8 cellular contexts compared by ENCODE assay signal in the genomic region with DNA sequence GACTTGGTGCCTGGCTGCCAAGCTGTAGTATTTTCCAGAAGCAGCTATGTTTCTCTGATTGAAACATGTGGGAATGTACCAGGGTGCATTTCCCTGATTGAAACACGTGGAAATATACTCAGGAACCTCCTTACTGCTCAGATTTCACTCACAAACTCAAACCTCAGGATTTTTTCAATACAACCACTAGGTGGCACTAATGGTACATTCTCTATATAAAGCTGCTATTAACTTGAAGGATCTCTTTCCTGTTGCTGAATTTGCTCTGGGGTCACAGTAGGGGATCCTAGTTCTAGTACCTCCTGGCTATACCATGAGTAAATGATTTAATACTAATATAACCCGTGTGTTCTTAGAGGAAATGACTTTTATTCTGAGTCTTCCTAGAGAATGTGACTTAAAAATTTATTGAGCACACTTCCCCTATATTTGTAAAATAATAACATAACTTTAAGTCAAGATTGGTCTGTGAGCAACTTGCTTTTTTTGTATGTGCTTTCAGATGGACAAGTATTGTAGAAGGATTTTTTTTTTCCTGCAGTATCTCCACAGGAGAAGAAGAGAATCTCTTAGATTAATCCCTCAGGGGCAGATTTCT.
DNase-seq lines count a peak whose midpoint lies in the region; ATAC-seq, FAIRE-seq and TF ChIP-seq lines count a peak whose summit lies in the region.

No MANE protein-coding gene starts in this region.

- no peak for TF ChIP-seq EP300 in GM12878 (IDR thresholded peaks at IDR 0.05; ENCODE audit: borderline replicate concordance in 1 of 2, control insufficient read depth in 1 of 2, low read depth in 2 of 2, low read length in 2 of 2)

- H3K9me3 ChIP-seq in GM12878 (replicated peaks; ENCODE audit: control insufficient read depth, insufficient read depth, low read length) (no peaks in the 10 kb centered on the region), kidney (ENCODE audit: control insufficient read depth in 1 of 2, low read length in 2 of 2) (no peaks in the 10 kb centered on the region)

- H2AFZ ChIP-seq in GM12878 (ENCODE audit: control insufficient read depth, low read depth, low read length): no peak overlapping the region

- intact Hi-C loops in Right ventricle myocardium inferior (cut with DNase I): loop anchor here (1.0 kb wide), 1 partner anchor 99 kb away; no protein-coding TSS in a partner anchor
- intact Hi-C loops in cardiac septum (cut with DNase I): loop anchor here (2.0 kb wide), 1 partner anchor 100 kb away; no protein-coding TSS in a partner anchor
- intact Hi-C loops in GM12878 (cut with micrococcal nuclease; ENCODE audit: unreplicated experiment): loop anchor here (1.0 to 10.0 kb wide), 4 partner anchors 101 to 918 kb away; no protein-coding TSS in a partner anchor
- intact Hi-C loops in kidney (cut with DNase I): no loop called here

- TF ChIP-seq CTCF in GM12878 (IDR thresholded peaks at IDR 0.05 in 2 of 3, conservative IDR thresholded peaks at IDR 0.05 in 1 of 3; ENCODE audit: control insufficient read depth in 2 of 3, extremely low read depth in 1 of 3, insufficient read depth in 1 of 3, low read depth in 3 of 3, low read length in 3 of 3) (peak; percentile 46 to 60 (median 52); a peak in 5 of 6 replicates), kidney (IDR thresholded peaks at IDR 0.05; ENCODE audit: borderline replicate concordance, extremely low read depth, insufficient read depth) (peak; percentile 46)

- no peak overlapping the region for H3K27ac ChIP-seq in GM12878 (ENCODE audit: control insufficient read depth, insufficient read depth)
- H3K27ac ChIP-seq in kidney (ENCODE audit: low read depth in 2 of 2, low read length in 2 of 2): no peak overlapping the region

- peak; percentile 76 for TF ChIP-seq RAD21 in GM12878 (IDR thresholded peaks at IDR 0.05; ENCODE audit: insufficient read depth, low read depth, low read length)

- SMC1A ChIA-PET in GM12878 (lab: Charles Lee; ENCODE audit: uncharacterized antibody, unreplicated experiment): interaction anchor here (0.8 to 0.9 kb wide), 2 partner anchors 27 to 88 kb away, joined by 3 to 4 read pairs; no protein-coding TSS in a partner anchor

- RAD21 ChIA-PET in GM12878 (lab: Charles Lee; ENCODE audit: unreplicated experiment): interaction anchor here (0.6 to 1.4 kb wide), 3 partner anchors 101 to 1881 kb away, joined by 3 to 4 read pairs (median 3); no protein-coding TSS in a partner anchor

- H3K9ac ChIP-seq in GM12878 (ENCODE audit: control insufficient read depth, insufficient read depth, low read length) (no peak overlapping the region), kidney (ENCODE audit: low read length in 2 of 2) (no peak overlapping the region)

- WGBS in GM12878 (ENCODE audit: insufficient coverage, insufficient replicate concordance, low lambda C conversion rate, missing lambda C conversion rate): 0% methylated on average over 2 of the region's 2 CpGs

- H4K20me1 ChIP-seq in GM12878 (ENCODE audit: control insufficient read depth, insufficient read depth): no peaks in the 10 kb centered on the region

- no peak overlapping the region for H3K4me2 ChIP-seq in GM12878 (ENCODE audit: control insufficient read depth, insufficient read depth)

- CTCF ChIA-PET in GM12878 (lab: Yijun Ruan, JAX): interaction anchor here (0.6 to 2.0 kb wide), 10 partner anchors 9 to 1519 kb away, joined by 3 to 13 read pairs (median 4); no protein-coding TSS in a partner anchor

- H3K27me3 ChIP-seq in GM12878 (replicated peaks in 1 of 2; ENCODE audit: control insufficient read depth in 2 of 2, insufficient read depth in 2 of 2, low read length in 1 of 2): no peaks in the 10 kb centered on the region

- FAIRE-seq in GM12878 (lab: Jason Lieb, UNC) (no peak), kidney (lab: Jason Lieb, UNC) (no peak)

- ATAC-seq in Right ventricle myocardium inferior (peak; percentile 39), HG03175 (IDR thresholded peaks at IDR 0.05; ENCODE audit: unreplicated experiment) (peak; percentile 78), GM12878 (peak; percentile 77), GM21423 (IDR thresholded peaks at IDR 0.05; ENCODE audit: unreplicated experiment) (no peak)

- no peak overlapping the region for H3K4me3 ChIP-seq in GM12878
- H3K4me3 ChIP-seq in kidney (ENCODE audit: low read length in 2 of 2): no peak overlapping the region

- DNase-seq in Right ventricle myocardium inferior (ENCODE audit: missing footprints) (no peak), cardiac septum (ENCODE audit: low spot score) (no peak), NCI-H226 (peak; percentile 40), GM12878 (ENCODE audit: low read depth, low spot score) (peak; percentile 4), kidney (no peak), T-helper 9 cell (no peak)

- H3K36me3 ChIP-seq in GM12878 (ENCODE audit: control insufficient read depth in 2 of 2, insufficient read depth in 2 of 2, low read length in 1 of 2): no peaks in the 10 kb centered on the region
- no peaks in the 10 kb centered on the region for H3K36me3 ChIP-seq in kidney (ENCODE audit: control insufficient read depth in 1 of 2, insufficient read depth in 2 of 2, low read length in 2 of 2)

- no peak for TF ChIP-seq POLR2A in GM12878 (IDR thresholded peaks at IDR 0.05; ENCODE audit: low read depth, low read length)

- in situ Hi-C loops in GM12878 (cut with MboI): loop anchor here (5.0 to 25.0 kb wide), 2 partner anchors 101 to 911 kb away; no protein-coding TSS in a partner anchor

- H3K79me2 ChIP-seq in GM12878 (ENCODE audit: control insufficient read depth, insufficient read depth, low read length): no peaks in the 10 kb centered on the region

- H3K4me1 ChIP-seq in GM12878 (ENCODE audit: control insufficient read depth, insufficient read depth, low read length) (no peaks in the 10 kb centered on the region), kidney (ENCODE audit: control insufficient read depth in 1 of 2, insufficient read depth in 1 of 2, low read depth in 1 of 2, low read length in 2 of 2) (no peaks in the 10 kb centered on the region)

- no TSS peak for BruUV-seq in GM12878 (replicated peaks; lab: Mats Ljungman, UMichigan)

- POLR2A ChIA-PET in GM12878 (lab: Charles Lee): no interaction called here

TF ChIP-seq in GM12878, 131 proteins besides CTCF, POLR2A, EP300 and RAD21 (continues in another document):
- TF ChIP-seq, protein P1, sequence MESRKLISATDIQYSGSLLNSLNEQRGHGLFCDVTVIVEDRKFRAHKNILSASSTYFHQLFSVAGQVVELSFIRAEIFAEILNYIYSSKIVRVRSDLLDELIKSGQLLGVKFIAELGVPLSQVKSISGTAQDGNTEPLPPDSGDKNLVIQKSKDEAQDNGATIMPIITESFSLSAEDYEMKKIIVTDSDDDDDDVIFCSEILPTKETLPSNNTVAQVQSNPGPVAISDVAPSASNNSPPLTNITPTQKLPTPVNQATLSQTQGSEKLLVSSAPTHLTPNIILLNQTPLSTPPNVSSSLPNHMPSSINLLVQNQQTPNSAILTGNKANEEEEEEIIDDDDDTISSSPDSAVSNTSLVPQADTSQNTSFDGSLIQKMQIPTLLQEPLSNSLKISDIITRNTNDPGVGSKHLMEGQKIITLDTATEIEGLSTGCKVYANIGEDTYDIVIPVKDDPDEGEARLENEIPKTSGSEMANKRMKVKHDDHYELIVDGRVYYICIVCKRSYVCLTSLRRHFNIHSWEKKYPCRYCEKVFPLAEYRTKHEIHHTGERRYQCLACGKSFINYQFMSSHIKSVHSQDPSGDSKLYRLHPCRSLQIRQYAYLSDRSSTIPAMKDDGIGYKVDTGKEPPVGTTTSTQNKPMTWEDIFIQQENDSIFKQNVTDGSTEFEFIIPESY (IDR thresholded peaks at IDR 0.05): no peak
- TF ChIP-seq, protein P2, sequence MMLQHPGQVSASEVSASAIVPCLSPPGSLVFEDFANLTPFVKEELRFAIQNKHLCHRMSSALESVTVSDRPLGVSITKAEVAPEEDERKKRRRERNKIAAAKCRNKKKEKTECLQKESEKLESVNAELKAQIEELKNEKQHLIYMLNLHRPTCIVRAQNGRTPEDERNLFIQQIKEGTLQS (IDR thresholded peaks at IDR 0.05; ENCODE audit: borderline replicate concordance, extremely low read depth, low read depth, low read length): no peak
- no peak for TF ChIP-seq NR2C1 (IDR thresholded peaks at IDR 0.05)
- TF ChIP-seq NKRF (conservative IDR thresholded peaks at IDR 0.05): no peak
- TF ChIP-seq, protein P3, sequence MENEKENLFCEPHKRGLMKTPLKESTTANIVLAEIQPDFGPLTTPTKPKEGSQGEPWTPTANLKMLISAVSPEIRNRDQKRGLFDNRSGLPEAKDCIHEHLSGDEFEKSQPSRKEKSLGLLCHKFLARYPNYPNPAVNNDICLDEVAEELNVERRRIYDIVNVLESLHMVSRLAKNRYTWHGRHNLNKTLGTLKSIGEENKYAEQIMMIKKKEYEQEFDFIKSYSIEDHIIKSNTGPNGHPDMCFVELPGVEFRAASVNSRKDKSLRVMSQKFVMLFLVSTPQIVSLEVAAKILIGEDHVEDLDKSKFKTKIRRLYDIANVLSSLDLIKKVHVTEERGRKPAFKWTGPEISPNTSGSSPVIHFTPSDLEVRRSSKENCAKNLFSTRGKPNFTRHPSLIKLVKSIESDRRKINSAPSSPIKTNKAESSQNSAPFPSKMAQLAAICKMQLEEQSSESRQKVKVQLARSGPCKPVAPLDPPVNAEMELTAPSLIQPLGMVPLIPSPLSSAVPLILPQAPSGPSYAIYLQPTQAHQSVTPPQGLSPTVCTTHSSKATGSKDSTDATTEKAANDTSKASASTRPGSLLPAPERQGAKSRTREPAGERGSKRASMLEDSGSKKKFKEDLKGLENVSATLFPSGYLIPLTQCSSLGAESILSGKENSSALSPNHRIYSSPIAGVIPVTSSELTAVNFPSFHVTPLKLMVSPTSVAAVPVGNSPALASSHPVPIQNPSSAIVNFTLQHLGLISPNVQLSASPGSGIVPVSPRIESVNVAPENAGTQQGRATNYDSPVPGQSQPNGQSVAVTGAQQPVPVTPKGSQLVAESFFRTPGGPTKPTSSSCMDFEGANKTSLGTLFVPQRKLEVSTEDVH (IDR thresholded peaks at IDR 0.05; ENCODE audit: low read depth, partially characterized antibody): no peak

Comparison
In these comparisons a context has a peak if more than half of its experiments do, and no peak if none do; other contexts are left out.
1. DNase-seq: peak in NCI-H226 (single experiment) and GM12878 (single experiment); none in Right ventricle myocardium inferior (single experiment), cardiac septum (single experiment), kidney (single experiment) and T-helper 9 cell (single experiment).